Comparison of ENCODE assay signal across 25 cellular contexts in genomic region chr1:223020770-223021169, GRCh38.
"Had no signal": no experiment of that assay in that cellular context is flagged by ENCODE, and none has a peak within 500 bp of the region (broad histone marks: within the 10 kb centered on the region; RNA-seq: fewer than 3 reads in every experiment).

No MANE protein-coding gene starts in this region.

- H3K9me3 ChIP-seq: esophagus muscularis mucosa, gastroesophageal sphincter, pancreas, right lobe of liver, suprapubic skin, transverse colon, vagina had no signal

- H3K4me1 Mint-ChIP-seq: stimulated activated naive CD8-positive, alpha-beta T cell treated with anti-CD3 and anti-CD28 coated beads, Interleukin-15, amount 100 ng/mL, for 72 hours had no signal

- H3K4me3 Mint-ChIP-seq: naive thymus-derived CD4-positive, alpha-beta T cell; nephron; stimulated activated naive CD8-positive, alpha-beta T cell treated with anti-CD3 and anti-CD28 coated beads, Interleukin-15, amount 100 ng/mL, for 72 hours had no signal

- H3K4me2 ChIP-seq: hepatocyte had no signal

- H3K27ac ChIP-seq: esophagus muscularis mucosa, foreskin keratinocyte, gastroesophageal sphincter, hepatocyte, pancreas, right lobe of liver, suprapubic skin, transverse colon, vagina had no signal

- H3K79me2 ChIP-seq: hepatocyte had no signal

- H3K4me3 ChIP-seq: esophagus muscularis mucosa, gastroesophageal sphincter, heart left ventricle, hepatocyte, pancreas, right lobe of liver, suprapubic skin, transverse colon, vagina had no signal

- H3K27ac Mint-ChIP-seq: naive thymus-derived CD4-positive, alpha-beta T cell; nephron; stimulated activated naive CD8-positive, alpha-beta T cell treated with anti-CD3 and anti-CD28 coated beads, Interleukin-15, amount 100 ng/mL, for 72 hours had no signal

- H3K9me3 Mint-ChIP-seq: stimulated activated naive CD8-positive, alpha-beta T cell treated with anti-CD3 and anti-CD28 coated beads, Interleukin-15, amount 100 ng/mL, for 72 hours had no signal

- DNase-seq: effector CD8-positive, alpha-beta T cell; foreskin keratinocyte; heart left ventricle; kidney; mesenchymal stem cell; midbrain; naive thymus-derived CD4-positive, alpha-beta T cell; occipital lobe; pancreas; right lobe of liver; small intestine; stimulated activated CD4-positive, alpha-beta T cell treated with anti-CD3 and anti-CD28 coated beads, Interleukin-12 subunit alpha, Interleukin-12 subunit beta, amount 100 ng/mL, for 4 hours; stimulated activated CD4-positive, alpha-beta T cell treated with anti-CD3 and anti-CD28 coated beads, Interleukin-1b, Interleukin-23, amount 100 ng/mL, for 48 hours; stimulated activated CD4-positive, alpha-beta T cell treated with anti-CD3 and anti-CD28 coated beads, Interleukin-4, amount 100 ng/mL, for 1 hour; stimulated activated CD8-positive, alpha-beta memory T cell treated with anti-CD3 and anti-CD28 coated beads, Interleukin-4, amount 100 ng/mL, for 48 hours; stimulated activated naive CD4-positive, alpha-beta T cell; stimulated activated naive CD8-positive, alpha-beta T cell treated with anti-CD3 and anti-CD28 coated beads, Interleukin-15, amount 100 ng/mL, for 72 hours; transverse colon had no signal

- H3K36me3 ChIP-seq: esophagus muscularis mucosa, gastroesophageal sphincter, heart left ventricle, pancreas, right lobe of liver, suprapubic skin, transverse colon, vagina had no signal

- H2AFZ ChIP-seq: hepatocyte had no signal

- H3K27me3 ChIP-seq: esophagus muscularis mucosa, foreskin keratinocyte, gastroesophageal sphincter, heart left ventricle, hepatocyte, pancreas, right lobe of liver, suprapubic skin, transverse colon, vagina had no signal

- H3K4me1 ChIP-seq: foreskin keratinocyte, pancreas, right lobe of liver, suprapubic skin, transverse colon had no signal

- H3K27me3 Mint-ChIP-seq: naive thymus-derived CD4-positive, alpha-beta T cell; stimulated activated naive CD8-positive, alpha-beta T cell treated with anti-CD3 and anti-CD28 coated beads, Interleukin-15, amount 100 ng/mL, for 72 hours had no signal

- ATAC-seq: foreskin keratinocyte; gastroesophageal sphincter; heart left ventricle; left lobe of liver; naive thymus-derived CD4-positive, alpha-beta T cell; pancreas; right lobe of liver; stimulated activated naive CD8-positive, alpha-beta T cell treated with anti-CD3 and anti-CD28 coated beads, Interleukin-15, amount 100 ng/mL, for 72 hours had no signal

- H3K36me3 Mint-ChIP-seq: naive thymus-derived CD4-positive, alpha-beta T cell had no signal
